Comparison of ENCODE assay signal across 2 cellular contexts in the genomic region with DNA sequence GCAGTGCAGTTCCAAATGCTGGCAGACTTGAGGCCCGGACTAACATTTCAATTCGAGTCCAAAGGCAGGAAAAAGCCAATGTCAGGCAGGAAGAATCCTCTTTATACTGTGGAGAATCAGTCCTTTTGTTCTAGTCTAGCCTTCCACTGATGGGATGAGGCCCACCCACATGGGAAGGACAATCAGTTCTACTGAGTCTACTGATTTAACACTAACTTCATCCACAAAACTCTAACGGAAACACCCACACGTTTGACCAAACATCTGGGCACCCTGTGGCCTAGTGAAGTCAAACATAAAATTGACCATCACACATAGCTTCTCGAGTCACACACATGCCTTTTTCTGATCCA.
TF ChIP-seq lines count a peak whose summit lies in the region.

No MANE protein-coding gene starts in this region.

TF ChIP-seq in IMR-90, 13 proteins besides CTCF, POLR2A, EP300 and RAD21:
- TF ChIP-seq CHD1 (IDR thresholded peaks at IDR 0.05; ENCODE audit: low read depth, low read length): no peak
- no peak for TF ChIP-seq BHLHE40 (IDR thresholded peaks at IDR 0.05; ENCODE audit: low read depth, low read length)
- no peak for TF ChIP-seq CEBPB (IDR thresholded peaks at IDR 0.05; ENCODE audit: low read depth, low read length)
- TF ChIP-seq MAFK (IDR thresholded peaks at IDR 0.05; ENCODE audit: low read depth, low read length): no peak
- TF ChIP-seq, protein P1, sequence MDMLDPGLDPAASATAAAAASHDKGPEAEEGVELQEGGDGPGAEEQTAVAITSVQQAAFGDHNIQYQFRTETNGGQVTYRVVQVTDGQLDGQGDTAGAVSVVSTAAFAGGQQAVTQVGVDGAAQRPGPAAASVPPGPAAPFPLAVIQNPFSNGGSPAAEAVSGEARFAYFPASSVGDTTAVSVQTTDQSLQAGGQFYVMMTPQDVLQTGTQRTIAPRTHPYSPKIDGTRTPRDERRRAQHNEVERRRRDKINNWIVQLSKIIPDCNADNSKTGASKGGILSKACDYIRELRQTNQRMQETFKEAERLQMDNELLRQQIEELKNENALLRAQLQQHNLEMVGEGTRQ (IDR thresholded peaks at IDR 0.05; ENCODE audit: low read depth, low read length): no peak
- no peak for TF ChIP-seq RFX5 (IDR thresholded peaks at IDR 0.05; ENCODE audit: low read depth, low read length)
- no peak for TF ChIP-seq RCOR1 (IDR thresholded peaks at IDR 0.05; ENCODE audit: insufficient replicate concordance, low read length)
- no peak for TF ChIP-seq MAZ (IDR thresholded peaks at IDR 0.05; ENCODE audit: borderline replicate concordance, low read depth, low read length)
- no peak for TF ChIP-seq FOS (IDR thresholded peaks at IDR 0.05; ENCODE audit: low read depth, low read length)
- TF ChIP-seq MXI1 (IDR thresholded peaks at IDR 0.05; ENCODE audit: borderline replicate concordance, low read depth, low read length): no peak
- TF ChIP-seq NFE2L2 (IDR thresholded peaks at IDR 0.05; ENCODE audit: low read depth, low read length): no peak
- TF ChIP-seq SMC3 (IDR thresholded peaks at IDR 0.05; ENCODE audit: low read depth, low read length): no peak
- TF ChIP-seq, protein P2, sequence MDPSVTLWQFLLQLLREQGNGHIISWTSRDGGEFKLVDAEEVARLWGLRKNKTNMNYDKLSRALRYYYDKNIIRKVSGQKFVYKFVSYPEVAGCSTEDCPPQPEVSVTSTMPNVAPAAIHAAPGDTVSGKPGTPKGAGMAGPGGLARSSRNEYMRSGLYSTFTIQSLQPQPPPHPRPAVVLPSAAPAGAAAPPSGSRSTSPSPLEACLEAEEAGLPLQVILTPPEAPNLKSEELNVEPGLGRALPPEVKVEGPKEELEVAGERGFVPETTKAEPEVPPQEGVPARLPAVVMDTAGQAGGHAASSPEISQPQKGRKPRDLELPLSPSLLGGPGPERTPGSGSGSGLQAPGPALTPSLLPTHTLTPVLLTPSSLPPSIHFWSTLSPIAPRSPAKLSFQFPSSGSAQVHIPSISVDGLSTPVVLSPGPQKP (IDR thresholded peaks at IDR 0.05; ENCODE audit: borderline replicate concordance, low read depth, low read length): no peak

TF ChIP-seq in K562, 482 proteins besides CTCF, POLR2A, EP300 and RAD21:
- TF ChIP-seq GABPB1 (CRISPR knock-in tag; IDR thresholded peaks at IDR 0.05): no peak
- TF ChIP-seq ZNF134 (CRISPR knock-in tag; conservative IDR thresholded peaks at IDR 0.05): peak; percentile 78
- no peak for TF ChIP-seq BHLHE40 (IDR thresholded peaks at IDR 0.05; ENCODE audit: low read length)
- no peak for TF ChIP-seq ZNF133 (CRISPR knock-in tag; IDR thresholded peaks at IDR 0.05)
TF ChIP-seq in K562: peak in this region for 1.
